Comparison of ENCODE assay signal across 14 cellular contexts in genomic region chr19:2640563-2641331, GRCh38.
DNase-seq lines count a peak whose midpoint lies in the region; ATAC-seq, FAIRE-seq and TF ChIP-seq lines count a peak whose summit lies in the region.
"Had no signal": no experiment of that assay in that cellular context is flagged by ENCODE, and none has a peak within 500 bp of the region (broad histone marks: within the 10 kb centered on the region; RNA-seq: fewer than 3 reads in every experiment).

No MANE protein-coding gene starts in this region.

- H3K4me3 Mint-ChIP-seq in CD4-positive, CD25-positive, alpha-beta regulatory T cell, result no peak overlapping the region
- no peak overlapping the region for H3K4me3 Mint-ChIP-seq in WTC11
- no peak overlapping the region for H3K4me3 Mint-ChIP-seq in stimulated activated memory B cell treated with anti-CD40 and anti-IgM and Interleukin-4, amounts not matched to agents 10 μg/mL and 1 μg/mL and 100 μg/mL, for 72 hours
- H3K4me3 Mint-ChIP-seq: CD4-positive, alpha-beta memory T cell; GM23338 had no signal

- H3K4me3 ChIP-seq in CD4-positive, CD25-positive, alpha-beta regulatory T cell (ENCODE audit: low read depth, low read length), result no peak overlapping the region
- H3K4me3 ChIP-seq in kidney (ENCODE audit: low read length in 2 of 2), result no peak overlapping the region
- H3K4me3 ChIP-seq: A549, GM23338 had no signal

- FAIRE-seq in kidney (lab: Jason Lieb, UNC), result no peak
- FAIRE-seq: A549 had no signal

- peak overlapping the region in 2 of 3 donors; percentile 15 to 38 for H3K27ac Mint-ChIP-seq in CD4-positive, CD25-positive, alpha-beta regulatory T cell
- H3K27ac Mint-ChIP-seq in WTC11, result no peak overlapping the region
- peak overlapping the region; percentile 39 for H3K27ac Mint-ChIP-seq in stimulated activated memory B cell treated with anti-CD40 and anti-IgM and Interleukin-4, amounts not matched to agents 10 μg/mL and 1 μg/mL and 100 μg/mL, for 72 hours
- H3K27ac Mint-ChIP-seq: GM23338 had no signal

- intact Hi-C loops in kidney (cut with DNase I), result no loop called here

- POLR2A ChIA-PET in WTC11 (lab: Charles Lee), result no interaction called here

- no peaks in the 10 kb centered on the region for H3K9me3 ChIP-seq in CD4-positive, CD25-positive, alpha-beta regulatory T cell (ENCODE audit: control insufficient read depth in 2 of 2, low read length in 2 of 2)
- no peaks in the 10 kb centered on the region for H3K9me3 ChIP-seq in kidney (ENCODE audit: control insufficient read depth in 1 of 2, low read length in 2 of 2)
- H3K9me3 ChIP-seq: A549 had no signal

- peaks cover 0 to 3% (median 0%) of the 10 kb centered on the region in 7 donors for H3K9me3 Mint-ChIP-seq in CD4-positive, CD25-positive, alpha-beta regulatory T cell
- H3K9me3 Mint-ChIP-seq in WTC11, result no peaks in the 10 kb centered on the region
- no peaks in the 10 kb centered on the region for H3K9me3 Mint-ChIP-seq in stimulated activated memory B cell treated with anti-CD40 and anti-IgM and Interleukin-4, amounts not matched to agents 10 μg/mL and 1 μg/mL and 100 μg/mL, for 72 hours
- H3K9me3 Mint-ChIP-seq: CD4-positive, alpha-beta memory T cell had no signal

- H3K36me3 ChIP-seq in CD4-positive, CD25-positive, alpha-beta regulatory T cell (ENCODE audit: control insufficient read depth, insufficient read depth, low read length), result no peaks in the 10 kb centered on the region
- H3K36me3 ChIP-seq in kidney (ENCODE audit: control insufficient read depth in 1 of 2, insufficient read depth in 2 of 2, low read length in 2 of 2), result peaks cover 0 to 5% of the 10 kb centered on the region in 2 donors

- DNase-seq in CD4-positive, CD25-positive, alpha-beta regulatory T cell, result no peak
- DNase-seq in WTC11 (ENCODE audit: low spot score) (no peak), kidney (peak; percentile 54), DMS114 treated with DMSO at 0.1 percent for 48 hours (lab: John Stamatoyannopoulos, UW; ENCODE audit: unreplicated experiment) (no peak), islet precursor cell (no peak), foreskin melanocyte (no peak)
- DNase-seq: C1 segment of cervical spinal cord, DND-41, GDM1 had no signal

- H3K36me3 Mint-ChIP-seq in CD4-positive, CD25-positive, alpha-beta regulatory T cell, result no peaks in the 10 kb centered on the region
- no peaks in the 10 kb centered on the region for H3K36me3 Mint-ChIP-seq in WTC11
- peaks cover 21% of the 10 kb centered on the region for H3K36me3 Mint-ChIP-seq in stimulated activated memory B cell treated with anti-CD40 and anti-IgM and Interleukin-4, amounts not matched to agents 10 μg/mL and 1 μg/mL and 100 μg/mL, for 72 hours
- H3K36me3 Mint-ChIP-seq: CD4-positive, alpha-beta memory T cell had no signal

- H3K9ac ChIP-seq in kidney (ENCODE audit: low read length in 2 of 2), result no peak overlapping the region

- no peak for ATAC-seq in CD4-positive, CD25-positive, alpha-beta regulatory T cell (ENCODE audit: low read depth in 2 of 2)
- ATAC-seq in WTC11 (no peak), GM18502 (IDR thresholded peaks at IDR 0.05; ENCODE audit: poor library complexity, unreplicated experiment) (no peak)
- no peak for ATAC-seq in stimulated activated memory B cell treated with anti-CD40 and anti-IgM and Interleukin-4, amounts not matched to agents 10 μg/mL and 1 μg/mL and 100 μg/mL, for 72 hours
- ATAC-seq: A549, GM23338 had no signal

- no peak overlapping the region for H3K27ac ChIP-seq in CD4-positive, CD25-positive, alpha-beta regulatory T cell (ENCODE audit: insufficient read depth, low read length, poor library complexity, severe bottlenecking)
- no peak overlapping the region for H3K27ac ChIP-seq in kidney (ENCODE audit: low read depth in 2 of 2, low read length in 2 of 2)
- H3K27ac ChIP-seq: A549 had no signal

- CTCF ChIA-PET in WTC11 (lab: Charles Lee), result no interaction called here

- H3K4me1 ChIP-seq in CD4-positive, CD25-positive, alpha-beta regulatory T cell (ENCODE audit: control insufficient read depth, insufficient read depth, low read length, poor library complexity, severe bottlenecking), result peaks cover 8% of the 10 kb centered on the region
- H3K4me1 ChIP-seq in kidney (ENCODE audit: control insufficient read depth in 1 of 2, insufficient read depth in 1 of 2, low read depth in 1 of 2, low read length in 2 of 2), result peaks cover 0 to 10% of the 10 kb centered on the region in 2 donors

- peaks cover 0 to 10% (median 6%) of the 10 kb centered on the region in 4 donors for H3K4me1 Mint-ChIP-seq in CD4-positive, CD25-positive, alpha-beta regulatory T cell
- H3K4me1 Mint-ChIP-seq in WTC11, result peaks cover 17% of the 10 kb centered on the region
- H3K4me1 Mint-ChIP-seq in stimulated activated memory B cell treated with anti-CD40 and anti-IgM and Interleukin-4, amounts not matched to agents 10 μg/mL and 1 μg/mL and 100 μg/mL, for 72 hours, result peaks cover 85% of the 10 kb centered on the region

- no peaks in the 10 kb centered on the region for H3K27me3 ChIP-seq in CD4-positive, CD25-positive, alpha-beta regulatory T cell (ENCODE audit: control insufficient read depth, insufficient read depth, low read length)

- H3K27me3 Mint-ChIP-seq in CD4-positive, CD25-positive, alpha-beta regulatory T cell, result peaks cover 6% of the 10 kb centered on the region
- no peaks in the 10 kb centered on the region; the same call in 1 of the 2 replicates for H3K27me3 Mint-ChIP-seq in WTC11 (ENCODE audit: low read depth)
- no peaks in the 10 kb centered on the region for H3K27me3 Mint-ChIP-seq in stimulated activated memory B cell treated with anti-CD40 and anti-IgM and Interleukin-4, amounts not matched to agents 10 μg/mL and 1 μg/mL and 100 μg/mL, for 72 hours
- H3K27me3 Mint-ChIP-seq: CD4-positive, alpha-beta memory T cell had no signal

- TF ChIP-seq CTCF in WTC11 (IDR thresholded peaks at IDR 0.05) (no peak), kidney (IDR thresholded peaks at IDR 0.05; ENCODE audit: borderline replicate concordance, extremely low read depth, insufficient read depth) (no peak)

TF ChIP-seq in WTC11, 78 proteins besides CTCF, POLR2A, EP300 and RAD21:
- TF ChIP-seq, protein P1, sequence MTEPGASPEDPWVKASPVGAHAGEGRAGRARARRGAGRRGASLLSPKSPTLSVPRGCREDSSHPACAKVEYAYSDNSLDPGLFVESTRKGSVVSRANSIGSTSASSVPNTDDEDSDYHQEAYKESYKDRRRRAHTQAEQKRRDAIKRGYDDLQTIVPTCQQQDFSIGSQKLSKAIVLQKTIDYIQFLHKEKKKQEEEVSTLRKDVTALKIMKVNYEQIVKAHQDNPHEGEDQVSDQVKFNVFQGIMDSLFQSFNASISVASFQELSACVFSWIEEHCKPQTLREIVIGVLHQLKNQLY (CRISPR knock-in tag; IDR thresholded peaks at IDR 0.05), result no peak
- peak; percentile 78; the same call in 1 of the 2 replicates for TF ChIP-seq ZNF121 (CRISPR knock-in tag; IDR thresholded peaks at IDR 0.05)
TF ChIP-seq in WTC11: peak in this region for 1.
